In genomic region chr1:22676151-22676550, GRCh38 we compare ENCODE assay signal across 6 cellular contexts. TPM values are rescaled to one million over a fixed set of nuclear protein-coding genes. Genes with fewer than 3 reads are reported as not detected.
"Had no signal": no experiment of that assay in that cellular context is flagged by ENCODE, and none has a peak within 500 bp of the region (broad histone marks: within the 10 kb centered on the region; RNA-seq: fewer than 3 reads in every experiment).

No MANE protein-coding gene starts in this region.

RNA-seq across cellular contexts. Expression of gene C1QB, which starts 23.1 kb away (rescaled TPM):
- total RNA-seq: H4, H7, HepG2, HFFc6, HT1080 had no signal
- polyA plus RNA-seq: HepG2, IgD-negative memory B cell had no signal

RNA-seq across cellular contexts. Expression of gene C1QC, which starts 32.7 kb away (rescaled TPM):
- total RNA-seq: H4, H7, HepG2, HFFc6, HT1080 had no signal
- polyA plus RNA-seq: HepG2, IgD-negative memory B cell had no signal

RNA-seq across cellular contexts. Expression of gene EPHB2, which starts 34.5 kb away (rescaled TPM):
- polyA plus RNA-seq: IgD-negative memory B cell had no signal

RNA-seq across cellular contexts. Expression of gene C1QA, which starts 39.7 kb away (rescaled TPM):
- total RNA-seq: H4, H7, HepG2, HFFc6, HT1080 had no signal
- polyA plus RNA-seq: HepG2, IgD-negative memory B cell had no signal
